Comparison of ENCODE assay signal across 22 cellular contexts in genomic region chr1:209249785-209250441, GRCh38.
DNase-seq lines count a peak whose midpoint lies in the region; ATAC-seq lines count a peak whose summit lies in the region.
"Had no signal": no experiment of that assay in that cellular context is flagged by ENCODE, and none has a peak within 500 bp of the region (broad histone marks: within the 10 kb centered on the region; RNA-seq: fewer than 3 reads in every experiment).

No MANE protein-coding gene starts in this region.

- CTCF ChIA-PET in activated CD8-positive, alpha-beta T cell treated with anti-CD3 and anti-CD28 coated beads, Interleukin-2, amount 10 ng/mL, durations not matched to agents 7 days and 5 days (lab: Charles Lee): interaction anchor here (0.9 to 2.6 kb wide), 6 partner anchors 10 to 1004 kb away, joined by 3 to 17 read pairs (median 4); no protein-coding TSS in a partner anchor

- ATAC-seq in GM19455 (IDR thresholded peaks at IDR 0.05; ENCODE audit: unreplicated experiment) (no peak), HG02759 (IDR thresholded peaks at IDR 0.05; ENCODE audit: unreplicated experiment) (no peak)
- no peak for ATAC-seq in activated CD8-positive, alpha-beta T cell treated with anti-CD3 and anti-CD28 coated beads, Interleukin-2, amount 10 ng/mL, durations not matched to agents 7 days and 5 days
- ATAC-seq: activated naive CD4-positive, alpha-beta T cell treated with anti-CD3 and anti-CD28 coated beads, Interleukin-2, amount 50 U/mL, for 72 hours; activated T-cell treated with anti-CD3 and anti-CD28 coated beads, Interleukin-2, amount 50 U/mL, for 72 hours; heart left ventricle; left ventricle myocardium superior; mucosa of descending colon had no signal

- DNase-seq in DMS 273 (lab: John Stamatoyannopoulos, UW; ENCODE audit: unreplicated experiment) (peak; percentile 65), NCI-H1105 (lab: John Stamatoyannopoulos, UW) (peak; percentile 91), NCI-H2227 treated with DMSO at 0.1 percent for 48 hours (lab: John Stamatoyannopoulos, UW) (peak; percentile 16), cerebellar cortex (ENCODE audit: low spot score) (peak; percentile 4)
- DNase-seq in activated CD8-positive, alpha-beta T cell treated with anti-CD3 and anti-CD28 coated beads, Interleukin-2, amount 10 ng/mL, durations not matched to agents 7 days and 5 days: no peak
- no peak for DNase-seq in activated T-cell treated with anti-CD3 and anti-CD28 coated beads, Interleukin-2, amount 50 U/mL, for 48 hours
- DNase-seq: activated CD4-positive, alpha-beta memory T cell treated with anti-CD3 and anti-CD28 coated beads for 36 hours; activated T-cell treated with anti-CD3 and anti-CD28 coated beads, Interleukin-2, amount 50 U/mL, for 72 hours; CD4-positive, CD25-positive, alpha-beta regulatory T cell; DND-41; heart left ventricle; immature natural killer cell; left ventricle myocardium superior; mucosa of descending colon; SHP77 treated with DMSO at 0.1 percent for 48 hours; WERI-Rb-1 had no signal

- no peaks in the 10 kb centered on the region for H3K9me3 Mint-ChIP-seq in activated CD8-positive, alpha-beta T cell treated with anti-CD3 and anti-CD28 coated beads, Interleukin-2, amount 10 ng/mL, durations not matched to agents 7 days and 5 days (ENCODE audit: insufficient read depth)
- H3K9me3 Mint-ChIP-seq: activated CD4-positive, alpha-beta memory T cell treated with anti-CD3 and anti-CD28 coated beads for 36 hours; activated T-cell treated with anti-CD3 and anti-CD28 coated beads, Interleukin-2, amount 50 U/mL, for 72 hours had no signal

- H3K4me3 Mint-ChIP-seq in activated CD8-positive, alpha-beta T cell treated with anti-CD3 and anti-CD28 coated beads, Interleukin-2, amount 10 ng/mL, durations not matched to agents 7 days and 5 days: no peak overlapping the region
- H3K4me3 Mint-ChIP-seq: activated CD4-positive, alpha-beta memory T cell treated with anti-CD3 and anti-CD28 coated beads for 36 hours; activated T-cell treated with anti-CD3 and anti-CD28 coated beads, Interleukin-2, amount 50 U/mL, for 72 hours; CD4-positive, CD25-positive, alpha-beta regulatory T cell; endodermal cell; IgD-negative memory B cell; immature natural killer cell; T-helper 1 cell treated with Interleukin-12 subunit alpha and Interleukin-12 subunit beta and Interleukin-4 antibody, amounts not matched to agents 30 μg/mL and 1 μg/mL, for 36 hours had no signal

- no peaks in the 10 kb centered on the region for H3K27me3 Mint-ChIP-seq in activated CD8-positive, alpha-beta T cell treated with anti-CD3 and anti-CD28 coated beads, Interleukin-2, amount 10 ng/mL, durations not matched to agents 7 days and 5 days (ENCODE audit: low read depth)
- H3K27me3 Mint-ChIP-seq: activated CD4-positive, alpha-beta memory T cell treated with anti-CD3 and anti-CD28 coated beads for 36 hours had no signal

- H3K36me3 Mint-ChIP-seq in activated CD8-positive, alpha-beta T cell treated with anti-CD3 and anti-CD28 coated beads, Interleukin-2, amount 10 ng/mL, durations not matched to agents 7 days and 5 days (ENCODE audit: low read depth): no peaks in the 10 kb centered on the region
- H3K36me3 Mint-ChIP-seq: activated CD4-positive, alpha-beta memory T cell treated with anti-CD3 and anti-CD28 coated beads for 36 hours; activated naive CD4-positive, alpha-beta T cell treated with anti-CD3 and anti-CD28 coated beads, Interleukin-2, amount 50 U/mL, for 72 hours; CD4-positive, CD25-positive, alpha-beta regulatory T cell; IgD-negative memory B cell; immature natural killer cell had no signal

- POLR2A ChIA-PET in activated CD8-positive, alpha-beta T cell treated with anti-CD3 and anti-CD28 coated beads, Interleukin-2, amount 10 ng/mL, durations not matched to agents 7 days and 5 days (lab: Charles Lee): no interaction called here

- no peaks in the 10 kb centered on the region for H3K4me1 Mint-ChIP-seq in activated CD8-positive, alpha-beta T cell treated with anti-CD3 and anti-CD28 coated beads, Interleukin-2, amount 10 ng/mL, durations not matched to agents 7 days and 5 days (ENCODE audit: low read depth)
- H3K4me1 Mint-ChIP-seq: CD4-positive, CD25-positive, alpha-beta regulatory T cell; immature natural killer cell had no signal

- H3K27ac Mint-ChIP-seq in activated CD8-positive, alpha-beta T cell treated with anti-CD3 and anti-CD28 coated beads, Interleukin-2, amount 10 ng/mL, durations not matched to agents 7 days and 5 days: no peak overlapping the region
- H3K27ac Mint-ChIP-seq: activated CD4-positive, alpha-beta memory T cell treated with anti-CD3 and anti-CD28 coated beads for 36 hours; activated naive CD4-positive, alpha-beta T cell treated with anti-CD3 and anti-CD28 coated beads, Interleukin-2, amount 50 U/mL, for 72 hours; activated T-cell treated with anti-CD3 and anti-CD28 coated beads, Interleukin-2, amount 50 U/mL, for 72 hours; CD4-positive, CD25-positive, alpha-beta regulatory T cell; endodermal cell; IgD-negative memory B cell; immature natural killer cell; T-helper 1 cell treated with Interleukin-12 subunit alpha and Interleukin-12 subunit beta and Interleukin-4 antibody, amounts not matched to agents 30 μg/mL and 1 μg/mL, for 36 hours had no signal

Comparison
In these comparisons a context has a peak if more than half of its experiments do, and no peak if none do; other contexts are left out.
1. DNase-seq: peak in DMS 273 (single experiment), NCI-H1105 (single experiment), NCI-H2227 treated with DMSO at 0.1 percent for 48 hours (single experiment) and cerebellar cortex (single experiment); none in activated CD8-positive, alpha-beta T cell treated with anti-CD3 and anti-CD28 coated beads, Interleukin-2, amount 10 ng/mL, durations not matched to agents 7 days and 5 days (single experiment) and activated T-cell treated with anti-CD3 and anti-CD28 coated beads, Interleukin-2, amount 50 U/mL, for 48 hours (0 of 2).